ENCODE assay signal across 26 cellular contexts in the genomic region with DNA sequence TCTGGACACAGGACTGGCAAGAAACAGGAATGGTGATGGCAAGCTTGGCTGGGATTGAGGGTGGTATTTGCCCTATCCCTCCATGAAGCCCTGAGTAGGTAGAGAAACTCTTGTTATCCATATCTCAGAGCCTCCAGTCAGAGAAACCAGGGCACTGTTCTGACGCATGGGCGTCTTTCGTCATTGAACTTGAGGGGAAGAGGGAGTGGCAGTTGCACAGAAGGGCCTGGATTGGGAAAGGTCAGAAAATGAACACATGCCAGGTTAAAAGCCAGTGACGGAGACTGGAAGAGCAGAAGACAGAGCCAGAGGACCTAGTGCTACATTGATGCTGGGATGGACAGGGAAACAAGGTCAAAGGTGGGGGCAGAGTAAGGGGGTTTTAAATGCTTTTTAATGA.
"Had no signal": no experiment of that assay in that cellular context is flagged by ENCODE, and none has a peak within 500 bp of the region (broad histone marks: within the 10 kb centered on the region; RNA-seq: fewer than 3 reads in every experiment).

No MANE protein-coding gene starts in this region.

- H3K36me3 ChIP-seq: gastrocnemius medialis, pancreas, prostate gland, uterus had no signal

- FAIRE-seq: colon, islet of Langerhans, pancreas had no signal

- H3K9me3 Mint-ChIP-seq: activated T-helper 2 cell treated with anti-CD3 and anti-CD28 coated beads, Interferon-gamma antibody, Interleukin-2, Interleukin-4, amounts not matched to agents 10 μg/mL and 5 μg/mL and 100 μg/mL, durations not matched to agents 14 hours and 24 hours and 36 hours; naive thymus-derived CD4-positive, alpha-beta T cell; WTC11 had no signal

- H3K9me3 ChIP-seq: gastrocnemius medialis, pancreas, prostate gland, uterus had no signal

- H3K27me3 Mint-ChIP-seq: activated CD8-positive, alpha-beta memory T cell treated with anti-CD3 and anti-CD28 coated beads, Interleukin-2, amount 10 ng/mL, durations not matched to agents 7 days and 5 days; activated naive CD8-positive, alpha-beta T cell treated with anti-CD3 and anti-CD28 coated beads, Interleukin-2, amount 50 U/mL, for 24 hours had no signal

- H3K4me3 Mint-ChIP-seq: activated CD8-positive, alpha-beta memory T cell treated with anti-CD3 and anti-CD28 coated beads, Interleukin-2, amount 10 ng/mL, durations not matched to agents 7 days and 5 days; activated CD8-positive, alpha-beta T cell treated with anti-CD3 and anti-CD28 coated beads, Interleukin-2, amount 10 ng/mL, durations not matched to agents 7 days and 5 days; activated naive CD4-positive, alpha-beta T cell treated with anti-CD3 and anti-CD28 coated beads, Interleukin-2, amount 50 U/mL, for 24 hours; activated naive CD8-positive, alpha-beta T cell treated with anti-CD3 and anti-CD28 coated beads, Interleukin-2, amount 50 U/mL, for 24 hours; naive thymus-derived CD4-positive, alpha-beta T cell; neural crest cell; T-helper 17 cell; WTC11 had no signal

- H3K4me1 ChIP-seq: pancreas, prostate gland, uterus had no signal

- H3K27ac Mint-ChIP-seq: activated CD8-positive, alpha-beta memory T cell treated with anti-CD3 and anti-CD28 coated beads, Interleukin-2, amount 10 ng/mL, durations not matched to agents 7 days and 5 days; activated CD8-positive, alpha-beta T cell treated with anti-CD3 and anti-CD28 coated beads, Interleukin-2, amount 10 ng/mL, durations not matched to agents 7 days and 5 days; activated naive CD4-positive, alpha-beta T cell treated with anti-CD3 and anti-CD28 coated beads, Interleukin-2, amount 50 U/mL, for 24 hours; activated naive CD8-positive, alpha-beta T cell treated with anti-CD3 and anti-CD28 coated beads, Interleukin-2, amount 50 U/mL, for 24 hours; activated T-helper 2 cell treated with anti-CD3 and anti-CD28 coated beads, Interferon-gamma antibody, Interleukin-2, Interleukin-4, amounts not matched to agents 10 μg/mL and 5 μg/mL and 100 μg/mL, durations not matched to agents 14 hours and 24 hours and 36 hours; naive thymus-derived CD4-positive, alpha-beta T cell; T-helper 17 cell; WTC11 had no signal

- DNase-seq: activated CD4-positive, alpha-beta T cell treated with anti-CD3 and anti-CD28 coated beads for 1 hour; activated CD8-positive, alpha-beta memory T cell treated with anti-CD3 and anti-CD28 coated beads, Interleukin-2, amount 10 ng/mL, durations not matched to agents 7 days and 5 days; activated CD8-positive, alpha-beta T cell treated with anti-CD3 and anti-CD28 coated beads, Interleukin-2, amount 10 ng/mL, durations not matched to agents 7 days and 5 days; activated naive CD8-positive, alpha-beta T cell treated with anti-CD3 and anti-CD28 coated beads, Interleukin-2, amount 50 U/mL, for 24 hours; activated T-cell treated with anti-CD3 and anti-CD28 coated beads, Interleukin-2, amount 50 U/mL, for 48 hours; dermis blood vessel endothelial cell; effector CD4-positive, alpha-beta T cell; gastrocnemius medialis; glutamatergic neuron; naive thymus-derived CD4-positive, alpha-beta T cell; pancreas; retina; stimulated activated CD4-positive, alpha-beta T cell treated with anti-CD3 and anti-CD28 coated beads, Interleukin-12 subunit alpha, Interleukin-12 subunit beta, amount 100 ng/mL, for 4 hours; stimulated activated CD4-positive, alpha-beta T cell treated with anti-CD3 and anti-CD28 coated beads, Interleukin-4, amount 100 ng/mL, for 1 hour; stimulated activated naive CD8-positive, alpha-beta T cell treated with anti-CD3 and anti-CD28 coated beads, Interleukin-15, Interleukin-2, amounts not matched to agents 100 U/mL and 50 U/mL, for 24 hours; SW 1271; T-helper 17 cell; T1000; uterus had no signal

- H3K4me3 ChIP-seq: gastrocnemius medialis, pancreas, prostate gland, uterus had no signal

- H3K36me3 Mint-ChIP-seq: activated CD8-positive, alpha-beta memory T cell treated with anti-CD3 and anti-CD28 coated beads, Interleukin-2, amount 10 ng/mL, durations not matched to agents 7 days and 5 days; activated naive CD4-positive, alpha-beta T cell treated with anti-CD3 and anti-CD28 coated beads, Interleukin-2, amount 50 U/mL, for 24 hours; naive thymus-derived CD4-positive, alpha-beta T cell; WTC11 had no signal

- H3K27ac ChIP-seq: gastrocnemius medialis, pancreas, prostate gland, uterus had no signal

- H3K4me1 Mint-ChIP-seq: activated CD8-positive, alpha-beta memory T cell treated with anti-CD3 and anti-CD28 coated beads, Interleukin-2, amount 10 ng/mL, durations not matched to agents 7 days and 5 days; activated naive CD4-positive, alpha-beta T cell treated with anti-CD3 and anti-CD28 coated beads, Interleukin-2, amount 50 U/mL, for 24 hours; activated naive CD8-positive, alpha-beta T cell treated with anti-CD3 and anti-CD28 coated beads, Interleukin-2, amount 50 U/mL, for 24 hours; naive thymus-derived CD4-positive, alpha-beta T cell; T-helper 17 cell had no signal

- ATAC-seq: activated CD8-positive, alpha-beta memory T cell treated with anti-CD3 and anti-CD28 coated beads, Interleukin-2, amount 10 ng/mL, durations not matched to agents 7 days and 5 days; activated CD8-positive, alpha-beta T cell treated with anti-CD3 and anti-CD28 coated beads, Interleukin-2, amount 10 ng/mL, durations not matched to agents 7 days and 5 days; activated naive CD8-positive, alpha-beta T cell treated with anti-CD3 and anti-CD28 coated beads, Interleukin-2, amount 50 U/mL, for 24 hours; naive thymus-derived CD4-positive, alpha-beta T cell; stimulated activated naive CD8-positive, alpha-beta T cell treated with anti-CD3 and anti-CD28 coated beads, Interleukin-15, Interleukin-2, amounts not matched to agents 100 U/mL and 50 U/mL, for 24 hours; T-helper 17 cell; WTC11 had no signal

- H3K27me3 ChIP-seq: gastrocnemius medialis, pancreas, uterus had no signal
